In the genomic region with DNA sequence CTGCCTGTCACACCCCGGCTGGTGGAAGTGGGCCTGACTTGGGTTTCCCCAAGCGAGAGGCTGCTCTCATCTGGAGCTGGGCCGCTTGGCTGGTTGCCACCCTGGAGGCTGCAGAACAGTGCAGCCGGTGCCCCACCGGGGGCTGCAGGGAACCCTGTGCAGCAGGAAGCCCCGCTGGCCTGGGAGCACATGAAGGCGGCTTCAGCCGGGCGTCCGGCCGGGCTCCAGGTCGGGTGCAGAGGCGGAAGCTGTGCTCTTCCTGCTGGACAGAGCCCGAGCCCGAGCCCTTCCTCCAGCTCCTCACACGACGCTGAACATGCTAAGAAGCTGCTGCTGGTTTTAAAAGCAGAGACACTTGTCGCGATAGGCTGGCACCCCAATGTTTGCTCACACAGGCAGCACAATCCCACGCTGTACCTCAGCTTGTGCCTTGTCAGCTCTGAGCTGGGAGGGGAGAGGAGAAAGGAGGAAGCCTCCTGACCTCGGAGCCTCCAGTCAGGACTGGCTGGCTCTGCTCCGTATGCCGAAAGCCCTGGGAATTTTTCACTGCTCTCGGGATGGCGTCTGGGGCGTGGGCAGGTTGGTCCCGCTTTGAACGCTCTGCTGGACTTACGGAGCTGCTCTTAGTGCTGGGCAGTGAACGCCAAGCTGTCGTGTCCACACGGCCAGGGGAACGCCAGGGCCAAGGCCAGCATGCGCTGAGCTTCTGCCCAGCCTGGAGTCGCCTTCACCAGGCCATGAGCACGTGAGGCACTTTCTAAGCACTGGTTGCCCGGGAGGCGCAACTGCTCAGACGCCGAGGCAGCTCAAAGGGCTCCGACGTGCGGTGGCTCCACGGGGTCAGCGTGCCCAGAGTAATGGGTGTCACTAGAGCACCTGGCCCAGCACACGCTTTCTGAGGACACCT, we compare ENCODE assay signal across 1 cellular context.
TF ChIP-seq lines count a peak whose summit lies in the region.

No MANE protein-coding gene starts in this region.

TF ChIP-seq in HEK293, 187 proteins besides CTCF, POLR2A, EP300 and RAD21 (continued from another document):
- TF ChIP-seq, protein P1, sequence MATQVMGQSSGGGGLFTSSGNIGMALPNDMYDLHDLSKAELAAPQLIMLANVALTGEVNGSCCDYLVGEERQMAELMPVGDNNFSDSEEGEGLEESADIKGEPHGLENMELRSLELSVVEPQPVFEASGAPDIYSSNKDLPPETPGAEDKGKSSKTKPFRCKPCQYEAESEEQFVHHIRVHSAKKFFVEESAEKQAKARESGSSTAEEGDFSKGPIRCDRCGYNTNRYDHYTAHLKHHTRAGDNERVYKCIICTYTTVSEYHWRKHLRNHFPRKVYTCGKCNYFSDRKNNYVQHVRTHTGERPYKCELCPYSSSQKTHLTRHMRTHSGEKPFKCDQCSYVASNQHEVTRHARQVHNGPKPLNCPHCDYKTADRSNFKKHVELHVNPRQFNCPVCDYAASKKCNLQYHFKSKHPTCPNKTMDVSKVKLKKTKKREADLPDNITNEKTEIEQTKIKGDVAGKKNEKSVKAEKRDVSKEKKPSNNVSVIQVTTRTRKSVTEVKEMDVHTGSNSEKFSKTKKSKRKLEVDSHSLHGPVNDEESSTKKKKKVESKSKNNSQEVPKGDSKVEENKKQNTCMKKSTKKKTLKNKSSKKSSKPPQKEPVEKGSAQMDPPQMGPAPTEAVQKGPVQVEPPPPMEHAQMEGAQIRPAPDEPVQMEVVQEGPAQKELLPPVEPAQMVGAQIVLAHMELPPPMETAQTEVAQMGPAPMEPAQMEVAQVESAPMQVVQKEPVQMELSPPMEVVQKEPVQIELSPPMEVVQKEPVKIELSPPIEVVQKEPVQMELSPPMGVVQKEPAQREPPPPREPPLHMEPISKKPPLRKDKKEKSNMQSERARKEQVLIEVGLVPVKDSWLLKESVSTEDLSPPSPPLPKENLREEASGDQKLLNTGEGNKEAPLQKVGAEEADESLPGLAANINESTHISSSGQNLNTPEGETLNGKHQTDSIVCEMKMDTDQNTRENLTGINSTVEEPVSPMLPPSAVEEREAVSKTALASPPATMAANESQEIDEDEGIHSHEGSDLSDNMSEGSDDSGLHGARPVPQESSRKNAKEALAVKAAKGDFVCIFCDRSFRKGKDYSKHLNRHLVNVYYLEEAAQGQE (tag by site-specific recombination; IDR thresholded peaks at IDR 0.05) = peak; percentile 77
- TF ChIP-seq ZIC2 (tag by site-specific recombination; IDR thresholded peaks at IDR 0.05) = peak; percentile 88
